10 cellular contexts compared by ENCODE assay signal in the genomic region with DNA sequence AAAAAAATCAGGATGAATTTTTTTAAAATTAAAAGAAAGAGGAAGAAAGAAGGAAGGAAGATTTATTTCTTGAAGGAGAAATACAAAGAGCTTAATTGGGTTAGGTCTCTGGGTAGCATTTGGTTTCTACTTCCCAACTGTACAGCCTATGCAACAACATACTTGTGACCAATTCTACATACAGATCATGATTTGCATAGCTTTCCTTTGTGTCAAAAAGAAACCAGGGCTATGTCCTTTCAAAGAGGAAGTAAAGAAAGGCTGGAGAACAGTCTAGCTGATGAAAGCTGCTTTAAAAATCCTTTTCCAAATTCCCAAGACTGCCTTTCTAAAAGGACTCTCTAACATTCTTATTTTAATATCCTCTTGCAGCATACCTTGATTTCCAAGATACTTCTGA. TPM values are rescaled to one million over a fixed set of nuclear protein-coding genes. Genes with fewer than 3 reads are reported as not detected.
A peak's percentile ranks its signal among the peaks of the same experiment; 100 is the strongest.
DNase-seq lines count a peak whose midpoint lies in the region; ATAC-seq, FAIRE-seq and TF ChIP-seq lines count a peak whose summit lies in the region.
"Had no signal": no experiment of that assay in that cellular context is flagged by ENCODE, and none has a peak within 500 bp of the region (broad histone marks: within the 10 kb centered on the region; RNA-seq: fewer than 3 reads in every experiment).

No MANE protein-coding gene starts in this region.

- H2BK15ac ChIP-seq in IMR-90 (ENCODE audit: low read depth, low read length) = peak overlapping the region; percentile 10; the same call in 1 of the 3 replicates

- no peak for TF ChIP-seq RAD21 in IMR-90 (IDR thresholded peaks at IDR 0.05; ENCODE audit: low read length)

- H3K4me3 ChIP-seq in IMR-90 (ENCODE audit: insufficient read depth, low read depth, low read length) (no peak overlapping the region), sigmoid colon (no peak overlapping the region)

- dilution Hi-C loops in IMR-90 (cut with HindIII; ENCODE audit: low sequenced_read_pairs, unreplicated experiment) = no loop called here

- H3K27me3 Mint-ChIP-seq in WTC11 (ENCODE audit: low read depth) = no peaks in the 10 kb centered on the region

- H3K36me3 ChIP-seq in IMR-90 (ENCODE audit: control insufficient read depth, insufficient read depth, low read length) = no peaks in the 10 kb centered on the region
- H3K36me3 ChIP-seq in sigmoid colon = peaks cover 0 to 9% (median 0%) of the 10 kb centered on the region in 4 donors
- H3K36me3 ChIP-seq: neutrophil had no signal

- TF ChIP-seq CTCF in IMR-90 (conservative IDR thresholded peaks at IDR 0.05; ENCODE audit: low read depth, low read length) = no peak
- no peak for TF ChIP-seq CTCF in WTC11 (IDR thresholded peaks at IDR 0.05)
- TF ChIP-seq CTCF in sigmoid colon (IDR thresholded peaks at IDR 0.05) = no peak

- no peaks in the 10 kb centered on the region for H4K20me1 ChIP-seq in IMR-90 (ENCODE audit: insufficient read depth, low read length)

- H4K91ac ChIP-seq in IMR-90 (ENCODE audit: insufficient read depth, low read depth, low read length) = peak overlapping the region; percentile 65; the same call in 1 of the 2 replicates

- H3K79me1 ChIP-seq in IMR-90 (ENCODE audit: low read depth in 1 of 2, low read length in 2 of 2) = peaks cover 0 to 3% of the 10 kb centered on the region in 2 experiments; a peak in 1 of 4 replicates

- peak; percentile 95 for FAIRE-seq in GM18507 (lab: Jason Lieb, UNC)

- intact Hi-C loops in IMR-90 (cut with micrococcal nuclease) (loop anchor here (1.0 to 5.0 kb wide), 2 partner anchors 91 to 127 kb away; a partner anchor contains a TSS), sigmoid colon (cut with DNase I) (no loop called here)

- POLR2A ChIA-PET in IMR-90 (lab: Charles Lee; ENCODE audit: unreplicated experiment) = no interaction called here
- POLR2A ChIA-PET in WTC11 (lab: Charles Lee) = interaction anchor here (1.0 kb wide), 1 partner anchor 9 kb away, joined by 3 read pairs; no protein-coding TSS in a partner anchor

- H3K4me1 ChIP-seq in IMR-90 (ENCODE audit: control insufficient read depth, insufficient read depth, low read length) (peaks cover 8% of the 10 kb centered on the region), sigmoid colon (no peaks in the 10 kb centered on the region)

- H3K4me3 Mint-ChIP-seq in WTC11 = no peak overlapping the region

- H3K27me3 ChIP-seq in IMR-90 (ENCODE audit: control insufficient read depth, insufficient read depth, low read length) (no peaks in the 10 kb centered on the region), sigmoid colon (no peaks in the 10 kb centered on the region)
- H3K27me3 ChIP-seq: neutrophil had no signal

- no TSS peak for BruUV-seq in IMR-90 (replicated peaks; lab: Mats Ljungman, UMichigan)

- peak; percentile 99 for ATAC-seq in GM21825 (IDR thresholded peaks at IDR 0.05; ENCODE audit: unreplicated experiment)
- peak; percentile 94 for ATAC-seq in IMR-90 (ENCODE audit: low read depth)
- no peak for ATAC-seq in WTC11

- H3K9ac ChIP-seq in IMR-90 (ENCODE audit: low read depth, low read length) = peak overlapping the region; percentile 48; the same call in 1 of the 2 replicates

- peak overlapping the region; percentile 60 for H3K56ac ChIP-seq in IMR-90 (ENCODE audit: extremely low read depth, insufficient read depth, low read length)

- peaks cover 4% of the 10 kb centered on the region for H3K36me3 Mint-ChIP-seq in WTC11

- H2BK120ac ChIP-seq in IMR-90 (ENCODE audit: low read depth, low read length) = peak overlapping the region; percentile 82; the same call in 1 of the 2 replicates

- H2AFZ ChIP-seq in IMR-90 (replicated peaks; ENCODE audit: low read length, poor library complexity) = no peak overlapping the region

- DNase-seq in GM18507 (ENCODE audit: extremely low spot score, insufficient read length, low read depth) (peak; percentile 40), IMR-90 (peak; percentile 79), kidney tubule cell (ENCODE audit: low spot score) (peak; percentile 36), WTC11 (ENCODE audit: low spot score) (no peak), sigmoid colon (no peak), A172 (ENCODE audit: low spot score) (no peak)
- DNase-seq in activated naive CD4-positive, alpha-beta T cell treated with anti-CD3 and anti-CD28 coated beads, Interleukin-2, amount 50 U/mL, for 16 hours = no peak
- DNase-seq: T-helper 1 cell had no signal

- H3K4ac ChIP-seq in IMR-90 (ENCODE audit: low read depth, low read length) = peak overlapping the region; percentile 72; the same call in 1 of the 2 replicates

- no peak overlapping the region for H2AK9ac ChIP-seq in IMR-90 (replicated peaks; ENCODE audit: low read depth, low read length, poor library complexity)

- no peak overlapping the region; the same call in 1 of the 2 replicates for H3K14ac ChIP-seq in IMR-90 (replicated peaks; ENCODE audit: low read depth, low read length)

- no peak for TF ChIP-seq POLR2A in IMR-90 (IDR thresholded peaks at IDR 0.05; ENCODE audit: low read depth, low read length)
- no peak for TF ChIP-seq POLR2A in sigmoid colon (IDR thresholded peaks at IDR 0.05)

- no peak for TF ChIP-seq EP300 in sigmoid colon (IDR thresholded peaks at IDR 0.05)

- H2BK5ac ChIP-seq in IMR-90 (ENCODE audit: low read depth, low read length, poor library complexity, severe bottlenecking) = peak overlapping the region; percentile 83

- H3K9me3 Mint-ChIP-seq in WTC11 = 0 out of 2 replicates have a peak, but pooled peaks cover 4% of the 10 kb centered on the region

- H3K18ac ChIP-seq in IMR-90 (ENCODE audit: low read depth, low read length) = peak overlapping the region; percentile 38; the same call in 1 of the 2 replicates

- H4K8ac ChIP-seq in IMR-90 (ENCODE audit: low read depth in 2 of 2, low read length in 2 of 2) = peak overlapping the region; percentile 79 to 84; a peak in 3 of 4 replicates

- CTCF ChIA-PET in IMR-90 (lab: Yijun Ruan, JAX) = interaction anchor here (1.3 kb wide), 1 partner anchor 11 kb away, joined by 5 read pairs; no protein-coding TSS in a partner anchor
- CTCF ChIA-PET in WTC11 (lab: Charles Lee) = no interaction called here

- peak overlapping the region; percentile 72; the same call in 1 of the 2 replicates for H2BK20ac ChIP-seq in IMR-90 (ENCODE audit: low read depth, low read length)

- H3K9me3 ChIP-seq in IMR-90 (ENCODE audit: control insufficient read depth, insufficient read depth, low read length) (no peaks in the 10 kb centered on the region), sigmoid colon (no peaks in the 10 kb centered on the region)
- H3K9me3 ChIP-seq: neutrophil had no signal

- H4K5ac ChIP-seq in IMR-90 (ENCODE audit: low read depth, low read length) = no peak overlapping the region

- H3K23ac ChIP-seq in IMR-90 (ENCODE audit: low read depth, low read length) = peak overlapping the region; percentile 8; the same call in 1 of the 2 replicates

- H3K4me2 ChIP-seq in IMR-90 (ENCODE audit: low read depth, low read length) = peak overlapping the region; percentile 23; the same call in 1 of the 2 replicates

- in situ Hi-C loops in IMR-90 (cut with MboI; ENCODE audit: low sequenced_read_pairs) = no loop called here

- no peaks in the 10 kb centered on the region for H3K9me1 ChIP-seq in IMR-90 (ENCODE audit: insufficient read depth, low read length)

- H2AK5ac ChIP-seq in IMR-90 (ENCODE audit: low read depth, low read length) = no peak overlapping the region

- H3K27ac ChIP-seq in IMR-90 (ENCODE audit: insufficient read depth, low read length) (peak overlapping the region; percentile 44; the same call in 1 of the 2 replicates), sigmoid colon (no peak overlapping the region)
- H3K27ac ChIP-seq: neutrophil had no signal

- no peak overlapping the region for H3K27ac Mint-ChIP-seq in WTC11

- H3K4me1 Mint-ChIP-seq in WTC11 = peaks cover 26% of the 10 kb centered on the region

TF ChIP-seq in IMR-90, 13 proteins besides CTCF, POLR2A, EP300 and RAD21:
- TF ChIP-seq MAZ (IDR thresholded peaks at IDR 0.05; ENCODE audit: borderline replicate concordance, low read depth, low read length) (no peak), FOS (IDR thresholded peaks at IDR 0.05; ENCODE audit: low read depth, low read length) (no peak), MAFK (IDR thresholded peaks at IDR 0.05; ENCODE audit: low read depth, low read length) (no peak), RCOR1 (IDR thresholded peaks at IDR 0.05; ENCODE audit: insufficient replicate concordance, low read length) (no peak), CHD1 (IDR thresholded peaks at IDR 0.05; ENCODE audit: low read depth, low read length) (no peak)

TF ChIP-seq in WTC11, 78 proteins besides CTCF, POLR2A, EP300 and RAD21 (continues in another document):
- TF ChIP-seq SOX15 (CRISPR knock-in tag; IDR thresholded peaks at IDR 0.05) (no peak), FOXK1 (CRISPR knock-in tag; IDR thresholded peaks at IDR 0.05) (no peak), GTF2I (CRISPR knock-in tag; conservative IDR thresholded peaks at IDR 0.05) (no peak)

RNA-seq across cellular contexts. Expression of a gene that starts 6.1 kb away (rescaled TPM):
- total RNA-seq in IMR-90 (2012; rRNA removed) (not detected in 2 replicates), WTC11 (2021) (0.39 to 1.5 TPM (median 0.44 TPM) in 3 replicates), sigmoid colon (under 1 TPM in 1 of 4 donors, not detected in 3; 0.71 TPM)
- polyA plus RNA-seq in IMR-90 (2012; rRNA removed) (0.14 and 0.19 TPM in 2 replicates), sigmoid colon (10 to 100 TPM; 32.4 to 54.1 (median 39.0) TPM)
- polyA plus RNA-seq in IMR-90 (2012; cell fraction: cytosol; rRNA removed) = not detected in 2 replicates
- 0.30 and 1.4 TPM in 2 replicates for polyA plus RNA-seq in IMR-90 (2012; cell fraction: nucleus; rRNA removed; ENCODE audit: low replicate concordance)
- 0.07 TPM in 1 of 2 replicates, not detected in the other for total RNA-seq in A172 (2014; rRNA removed; shearing (Covaris generic))

RNA-seq across cellular contexts. Expression of a gene that starts 54.2 kb away (rescaled TPM):
- 17.0 and 31.1 TPM in 2 replicates for total RNA-seq in IMR-90 (2012; rRNA removed)
- polyA plus RNA-seq in IMR-90 (2012; rRNA removed) = 4.2 and 5.3 TPM in 2 replicates
- polyA plus RNA-seq in IMR-90 (2012; cell fraction: cytosol; rRNA removed) = 0.48 and 1.0 TPM in 2 replicates
- polyA plus RNA-seq in IMR-90 (2012; cell fraction: nucleus; rRNA removed; ENCODE audit: low replicate concordance) = 0.27 and 3.6 TPM in 2 replicates
- 15.0 to 18.2 TPM (median 16.6 TPM) in 3 replicates for total RNA-seq in WTC11 (2021)
- 10 to 100 TPM in 3 of 4 donors, 1 to 10 TPM in 1; 9.4 to 13.2 (median 12.6) TPM for total RNA-seq in sigmoid colon
- polyA plus RNA-seq in sigmoid colon = 10 to 100 TPM; 10.8 to 15.5 (median 13.3) TPM
- total RNA-seq in A172 (2014; rRNA removed; shearing (Covaris generic)) = 24.4 and 33.5 TPM in 2 replicates

RNA-seq across cellular contexts. Expression of a gene that starts 54.4 kb away (rescaled TPM):
- total RNA-seq in IMR-90 (2012; rRNA removed) (18.5 and 26.9 TPM in 2 replicates), WTC11 (2021) (64.5 to 78.0 TPM (median 72.4 TPM) in 3 replicates), sigmoid colon (10 to 100 TPM in 2 of 4 donors, 1 to 10 TPM in 2; 6.9 to 12.5 (median 10.3) TPM)
- polyA plus RNA-seq in IMR-90 (2012; rRNA removed) (6.6 and 8.2 TPM in 2 replicates), sigmoid colon (1 to 10 TPM; 3.6 to 7.3 (median 5.8) TPM)
- 2.1 and 4.4 TPM in 2 replicates for polyA plus RNA-seq in IMR-90 (2012; cell fraction: cytosol; rRNA removed)
- 1.7 and 4.9 TPM in 2 replicates for polyA plus RNA-seq in IMR-90 (2012; cell fraction: nucleus; rRNA removed; ENCODE audit: low replicate concordance)
- total RNA-seq in A172 (2014; rRNA removed; shearing (Covaris generic)) = 20.6 and 30.0 TPM in 2 replicates

Comparison
In these comparisons a context has a peak if more than half of its experiments do, and no peak if none do; other contexts are left out.
1. DNase-seq: peak in GM18507 (single experiment), IMR-90 (single experiment) and kidney tubule cell (single experiment); none in activated naive CD4-positive, alpha-beta T cell treated with anti-CD3 and anti-CD28 coated beads, Interleukin-2, amount 50 U/mL, for 16 hours (single experiment), WTC11 (single experiment), sigmoid colon (single experiment) and A172 (single experiment).